1 cellular context compared by ENCODE assay signal in genomic region chr3:66598168-66598567, GRCh38.
TF ChIP-seq lines count a peak whose summit lies in the region.

No MANE protein-coding gene starts in this region.

TF ChIP-seq in IMR-90, 13 proteins besides CTCF, POLR2A, EP300 and RAD21:
- TF ChIP-seq FOS (IDR thresholded peaks at IDR 0.05; ENCODE audit: low read depth, low read length) (no peak), CEBPB (IDR thresholded peaks at IDR 0.05; ENCODE audit: low read depth, low read length) (no peak), NFE2L2 (IDR thresholded peaks at IDR 0.05; ENCODE audit: low read depth, low read length) (no peak), BHLHE40 (IDR thresholded peaks at IDR 0.05; ENCODE audit: low read depth, low read length) (no peak), SMC3 (IDR thresholded peaks at IDR 0.05; ENCODE audit: low read depth, low read length) (no peak), MAZ (IDR thresholded peaks at IDR 0.05; ENCODE audit: borderline replicate concordance, low read depth, low read length) (no peak), CHD1 (IDR thresholded peaks at IDR 0.05; ENCODE audit: low read depth, low read length) (no peak), RFX5 (IDR thresholded peaks at IDR 0.05; ENCODE audit: low read depth, low read length) (no peak), MXI1 (IDR thresholded peaks at IDR 0.05; ENCODE audit: borderline replicate concordance, low read depth, low read length) (no peak), MAFK (IDR thresholded peaks at IDR 0.05; ENCODE audit: low read depth, low read length) (no peak), RCOR1 (IDR thresholded peaks at IDR 0.05; ENCODE audit: insufficient replicate concordance, low read length) (no peak)
- TF ChIP-seq, protein P1, sequence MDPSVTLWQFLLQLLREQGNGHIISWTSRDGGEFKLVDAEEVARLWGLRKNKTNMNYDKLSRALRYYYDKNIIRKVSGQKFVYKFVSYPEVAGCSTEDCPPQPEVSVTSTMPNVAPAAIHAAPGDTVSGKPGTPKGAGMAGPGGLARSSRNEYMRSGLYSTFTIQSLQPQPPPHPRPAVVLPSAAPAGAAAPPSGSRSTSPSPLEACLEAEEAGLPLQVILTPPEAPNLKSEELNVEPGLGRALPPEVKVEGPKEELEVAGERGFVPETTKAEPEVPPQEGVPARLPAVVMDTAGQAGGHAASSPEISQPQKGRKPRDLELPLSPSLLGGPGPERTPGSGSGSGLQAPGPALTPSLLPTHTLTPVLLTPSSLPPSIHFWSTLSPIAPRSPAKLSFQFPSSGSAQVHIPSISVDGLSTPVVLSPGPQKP (IDR thresholded peaks at IDR 0.05; ENCODE audit: borderline replicate concordance, low read depth, low read length), result no peak
- TF ChIP-seq, protein P2, sequence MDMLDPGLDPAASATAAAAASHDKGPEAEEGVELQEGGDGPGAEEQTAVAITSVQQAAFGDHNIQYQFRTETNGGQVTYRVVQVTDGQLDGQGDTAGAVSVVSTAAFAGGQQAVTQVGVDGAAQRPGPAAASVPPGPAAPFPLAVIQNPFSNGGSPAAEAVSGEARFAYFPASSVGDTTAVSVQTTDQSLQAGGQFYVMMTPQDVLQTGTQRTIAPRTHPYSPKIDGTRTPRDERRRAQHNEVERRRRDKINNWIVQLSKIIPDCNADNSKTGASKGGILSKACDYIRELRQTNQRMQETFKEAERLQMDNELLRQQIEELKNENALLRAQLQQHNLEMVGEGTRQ (IDR thresholded peaks at IDR 0.05; ENCODE audit: low read depth, low read length), result no peak
TF ChIP-seq in IMR-90: peak in this region for 0.
